In genomic region chr9:120742951-120743416, GRCh38 we compare ENCODE assay signal across 8 cellular contexts. TPM values are rescaled to one million over a fixed set of nuclear protein-coding genes. Genes with fewer than 3 reads are reported as not detected.
A peak's percentile ranks its signal among the peaks of the same experiment; 100 is the strongest.
DNase-seq lines count a peak whose midpoint lies in the region; ATAC-seq and TF ChIP-seq lines count a peak whose summit lies in the region.

No MANE protein-coding gene starts in this region.

- no TSS peak for BruUV-seq in A673 (replicated peaks; lab: Mats Ljungman, UMichigan)

- no peaks in the 10 kb centered on the region for H3K79me2 ChIP-seq in Loucy (ENCODE audit: insufficient read depth, low read length)

- TF ChIP-seq CTCF in A673 (conservative IDR thresholded peaks at IDR 0.05; ENCODE audit: low read depth, low read length) (peak; percentile 73), Loucy (conservative IDR thresholded peaks at IDR 0.05; ENCODE audit: low read length) (peak; percentile 87), kidney epithelial cell (IDR thresholded peaks at IDR 0.05; ENCODE audit: insufficient read depth, low read length, poor library complexity, severe bottlenecking) (peak; percentile 75)

- no peaks in the 10 kb centered on the region for H3K9me2 ChIP-seq in Loucy (replicated peaks; ENCODE audit: low read depth, low read length)

- intact Hi-C loops in A673 (cut with micrococcal nuclease; ENCODE audit: unreplicated experiment) = loop anchor here (5.0 kb wide), 1 partner anchor 654 kb away; no protein-coding TSS in a partner anchor

- H3K9me3 Mint-ChIP-seq in activated naive CD8-positive, alpha-beta T cell treated with anti-CD3 and anti-CD28 coated beads, Interleukin-2, amount 50 U/mL, for 24 hours = no peaks in the 10 kb centered on the region

- H3K4me2 ChIP-seq in Loucy (ENCODE audit: low read depth, low read length, poor library complexity, severe bottlenecking) = no peak overlapping the region

- H3K27me3 ChIP-seq in A673 (replicated peaks; ENCODE audit: insufficient read depth, low read depth, low read length, poor library complexity) (no peaks in the 10 kb centered on the region), Loucy (ENCODE audit: insufficient read depth, low read length, poor library complexity, severe bottlenecking) (no peaks in the 10 kb centered on the region), kidney epithelial cell (ENCODE audit: control insufficient read depth, insufficient read depth, low read length) (no peaks in the 10 kb centered on the region)

- CTCF ChIA-PET in A673 (lab: Charles Lee) = interaction anchor here (0.6 kb wide), 1 partner anchor 348 kb away, joined by 5 read pairs; no protein-coding TSS in a partner anchor

- POLR2A ChIA-PET in A673 (lab: Charles Lee; ENCODE audit: low non-redundant PET) = no interaction called here

- no peaks in the 10 kb centered on the region for H3K4me1 ChIP-seq in A673 (ENCODE audit: insufficient read depth, low read length, poor library complexity, severe bottlenecking)
- no peaks in the 10 kb centered on the region for H3K4me1 ChIP-seq in Loucy (ENCODE audit: insufficient read depth, low read length, poor library complexity, severe bottlenecking)

- no peak overlapping the region for H2AFZ ChIP-seq in Loucy (ENCODE audit: low read length)

- H3K4me1 Mint-ChIP-seq in activated naive CD8-positive, alpha-beta T cell treated with anti-CD3 and anti-CD28 coated beads, Interleukin-2, amount 50 U/mL, for 24 hours = no peaks in the 10 kb centered on the region

- H3K27ac Mint-ChIP-seq in activated naive CD8-positive, alpha-beta T cell treated with anti-CD3 and anti-CD28 coated beads, Interleukin-2, amount 50 U/mL, for 24 hours = no peak overlapping the region

- no peaks in the 10 kb centered on the region for H3F3A ChIP-seq in Loucy (ENCODE audit: low read depth)

- H3K9ac ChIP-seq in Loucy (ENCODE audit: low read depth, low read length, poor library complexity, severe bottlenecking) = no peak overlapping the region

- H3K36me3 Mint-ChIP-seq in activated naive CD8-positive, alpha-beta T cell treated with anti-CD3 and anti-CD28 coated beads, Interleukin-2, amount 50 U/mL, for 24 hours (ENCODE audit: low read depth) = no peaks in the 10 kb centered on the region

- no peaks in the 10 kb centered on the region for H3K9me3 ChIP-seq in A673 (ENCODE audit: low read depth, low read length, poor library complexity, severe bottlenecking)
- no peaks in the 10 kb centered on the region for H3K9me3 ChIP-seq in Loucy (ENCODE audit: insufficient read depth, low read depth, low read length)

- H3K4me3 Mint-ChIP-seq in activated naive CD8-positive, alpha-beta T cell treated with anti-CD3 and anti-CD28 coated beads, Interleukin-2, amount 50 U/mL, for 24 hours = no peak overlapping the region

- peak; percentile 79 for ATAC-seq in activated naive CD8-positive, alpha-beta T cell treated with anti-CD3 and anti-CD28 coated beads, Interleukin-2, amount 50 U/mL, for 24 hours
- no peak for ATAC-seq in HG03521 (IDR thresholded peaks at IDR 0.05; ENCODE audit: unreplicated experiment)

- H3K27me3 Mint-ChIP-seq in activated naive CD8-positive, alpha-beta T cell treated with anti-CD3 and anti-CD28 coated beads, Interleukin-2, amount 50 U/mL, for 24 hours = no peaks in the 10 kb centered on the region

- no peaks in the 10 kb centered on the region for H4K20me1 ChIP-seq in Loucy (ENCODE audit: insufficient read depth, low read length, poor library complexity, severe bottlenecking)

- H3K36me3 ChIP-seq in A673 (ENCODE audit: insufficient read depth, low read length, poor library complexity, severe bottlenecking) = no peaks in the 10 kb centered on the region
- H3K36me3 ChIP-seq in Loucy (ENCODE audit: insufficient read depth, low read length) = no peaks in the 10 kb centered on the region
- no peaks in the 10 kb centered on the region for H3K36me3 ChIP-seq in kidney epithelial cell (ENCODE audit: control insufficient read depth, insufficient read depth, low read length)

- no peak overlapping the region for H3K4me3 ChIP-seq in A673 (ENCODE audit: low read depth, low read length, poor library complexity, severe bottlenecking)
- no peak overlapping the region for H3K4me3 ChIP-seq in Loucy (ENCODE audit: low read length, poor library complexity, severe bottlenecking)
- H3K4me3 ChIP-seq in kidney epithelial cell (ENCODE audit: low read depth, low read length) = no peak overlapping the region

- DNase-seq in A673 (ENCODE audit: low spot score) (peak; percentile 74), ELR (ENCODE audit: low read depth) (peak; percentile 66), kidney epithelial cell (ENCODE audit: low read depth) (peak; percentile 10), caudate nucleus (lab: John Stamatoyannopoulos, UW) (no peak), middle frontal gyrus (ENCODE audit: extremely low spot score, low spot score) (no peak)
- DNase-seq in activated naive CD8-positive, alpha-beta T cell treated with anti-CD3 and anti-CD28 coated beads, Interleukin-2, amount 50 U/mL, for 24 hours = no peak

- H3K27ac ChIP-seq in A673 (ENCODE audit: low read depth, low read length, poor library complexity, severe bottlenecking) = no peak overlapping the region
- H3K27ac ChIP-seq in caudate nucleus (ENCODE audit: low read depth, low read length) = no peak overlapping the region

RNA-seq across cellular contexts. Expression of gene MEGF9, which starts 28.7 kb away (rescaled TPM):
- total RNA-seq in A673 (2021) (11.5 and 12.2 TPM in 2 replicates), kidney epithelial cell (10.0 and 11.1 TPM in 2 replicates)

RNA-seq across cellular contexts. Expression of gene FBXW2, which starts 50.2 kb away (rescaled TPM):
- 63.9 and 68.5 TPM in 2 replicates for total RNA-seq in A673 (2021)
- 24.6 and 25.3 TPM in 2 replicates for total RNA-seq in kidney epithelial cell

Comparison
In these comparisons a context has a peak if more than half of its experiments do, and no peak if none do; other contexts are left out.
1. DNase-seq: peak in A673 (single experiment), ELR (single experiment) and kidney epithelial cell (single experiment); none in activated naive CD8-positive, alpha-beta T cell treated with anti-CD3 and anti-CD28 coated beads, Interleukin-2, amount 50 U/mL, for 24 hours (single experiment), caudate nucleus (0 of 61) and middle frontal gyrus (single experiment).
2. Peak in every context shown above with its lines, with median percentiles within 50 percentile points of each other: CTCF ChIP-seq.